ENCODE assay signal across 13 cellular contexts in genomic region chr17:36674278-36674650, GRCh38.
DNase-seq lines count a peak whose midpoint lies in the region; ATAC-seq and TF ChIP-seq lines count a peak whose summit lies in the region.
"Had no signal": no experiment of that assay in that cellular context is flagged by ENCODE, and none has a peak within 500 bp of the region (broad histone marks: within the 10 kb centered on the region; RNA-seq: fewer than 3 reads in every experiment).

No MANE protein-coding gene starts in this region.

- peak; percentile 89 for ATAC-seq in CD8-positive, alpha-beta T cell
- peak; percentile 90 to 96 (median 94) for ATAC-seq in T-cell (replicated peaks in 1 of 4)
- peak; percentile 63 to 76 for ATAC-seq in activated T-cell treated with anti-CD3 and anti-CD28 coated beads, Interleukin-2, amount 50 U/mL, for 4 hours
- no peak for ATAC-seq in HG02852 (IDR thresholded peaks at IDR 0.05; ENCODE audit: unreplicated experiment)
- no peak for ATAC-seq in psoas muscle

- CTCF ChIA-PET in CD8-positive, alpha-beta T cell (lab: Charles Lee) = no interaction called here
- CTCF ChIA-PET in T-cell (lab: Charles Lee) = interaction anchor here in 1 of 2 donors (0.6 to 0.7 kb wide), 2 partner anchors 115 to 942 kb away, joined by 4 to 5 read pairs; no protein-coding TSS in a partner anchor

- H3K27me3 Mint-ChIP-seq in CD8-positive, alpha-beta T cell (ENCODE audit: low read depth) = no peaks in the 10 kb centered on the region
- H3K27me3 Mint-ChIP-seq in T-cell = no peaks in the 10 kb centered on the region
- no peaks in the 10 kb centered on the region for H3K27me3 Mint-ChIP-seq in activated T-cell treated with anti-CD3 and anti-CD28 coated beads, Interleukin-2, amount 50 U/mL, for 4 hours (ENCODE audit: low read depth)

- H3K36me3 Mint-ChIP-seq in CD8-positive, alpha-beta T cell = no peaks in the 10 kb centered on the region
- no peaks in the 10 kb centered on the region for H3K36me3 Mint-ChIP-seq in T-cell
- H3K36me3 Mint-ChIP-seq in activated T-cell treated with anti-CD3 and anti-CD28 coated beads, Interleukin-2, amount 50 U/mL, for 4 hours (ENCODE audit: insufficient read depth) = no peaks in the 10 kb centered on the region

- no peaks in the 10 kb centered on the region for H3K27me3 ChIP-seq in CD8-positive, alpha-beta T cell (ENCODE audit: insufficient read depth, low read length)
- H3K27me3 ChIP-seq in dorsolateral prefrontal cortex (no peaks in the 10 kb centered on the region), psoas muscle (ENCODE audit: insufficient read depth in 3 of 3, low read length in 2 of 3) (peaks cover 0 to 6% (median 4%) of the 10 kb centered on the region in 3 donors)
- H3K27me3 ChIP-seq: right lobe of liver had no signal

- POLR2A ChIA-PET in CD8-positive, alpha-beta T cell (lab: Charles Lee) = no interaction called here
- POLR2A ChIA-PET in T-cell (lab: Charles Lee) = no interaction called here

- H3K4me1 ChIP-seq in CD8-positive, alpha-beta T cell (ENCODE audit: insufficient read depth, low read length) = peaks cover 46% of the 10 kb centered on the region
- H3K4me1 ChIP-seq in psoas muscle = no peaks in the 10 kb centered on the region
- H3K4me1 ChIP-seq: right lobe of liver had no signal

- H3K27ac Mint-ChIP-seq in CD8-positive, alpha-beta T cell = peak overlapping the region; percentile 81
- H3K27ac Mint-ChIP-seq in T-cell = peak overlapping the region; percentile 91 to 92
- H3K27ac Mint-ChIP-seq: B cell; dendritic cell treated with granulocyte-macrophage colony-stimulating factor and Interleukin-4, amounts not matched to agents 40 ng/mL and 50 ng/mL, for 4 days had no signal

- DNase-seq in CD8-positive, alpha-beta T cell = peak in 6 of 7 experiments; percentile 23 to 70 (median 34)
- DNase-seq in T-cell (peak in 32 of 34 experiments; percentile 9 to 62 (median 31)), myocyte (ENCODE audit: low read depth) (peak; percentile 53), OCI-M1 (lab: John Stamatoyannopoulos, UW) (no peak), dorsolateral prefrontal cortex (no peak), psoas muscle (no peak)
- DNase-seq in activated T-cell treated with anti-CD3 and anti-CD28 coated beads, Interleukin-2, amount 50 U/mL, for 4 hours = peak; percentile 17
- DNase-seq: foreskin melanocyte, NCI-H1436 treated with DMSO at 0.1 percent for 48 hours, right lobe of liver had no signal

- peak overlapping the region; percentile 19 for H3K27ac ChIP-seq in CD8-positive, alpha-beta T cell (ENCODE audit: low read depth, low read length)
- H3K27ac ChIP-seq in dorsolateral prefrontal cortex = no peak overlapping the region
- H3K27ac ChIP-seq in psoas muscle = no peak overlapping the region
- H3K27ac ChIP-seq: right lobe of liver had no signal

- no peak overlapping the region for H3K4me3 ChIP-seq in CD8-positive, alpha-beta T cell (ENCODE audit: low read depth, low read length)
- H3K4me3 ChIP-seq in dorsolateral prefrontal cortex (no peak overlapping the region), psoas muscle (no peak overlapping the region)
- H3K4me3 ChIP-seq: right lobe of liver had no signal

- peaks cover 50% of the 10 kb centered on the region for H3K4me1 Mint-ChIP-seq in CD8-positive, alpha-beta T cell (ENCODE audit: low read depth)
- H3K4me1 Mint-ChIP-seq in T-cell = peaks cover 50 to 55% (median 53%) of the 10 kb centered on the region in 3 donors
- H3K4me1 Mint-ChIP-seq in activated T-cell treated with anti-CD3 and anti-CD28 coated beads, Interleukin-2, amount 50 U/mL, for 4 hours (ENCODE audit: low read depth) = peaks cover 46% of the 10 kb centered on the region

- no peaks in the 10 kb centered on the region for H3K9me3 Mint-ChIP-seq in CD8-positive, alpha-beta T cell
- H3K9me3 Mint-ChIP-seq in T-cell = no peaks in the 10 kb centered on the region
- no peaks in the 10 kb centered on the region for H3K9me3 Mint-ChIP-seq in activated T-cell treated with anti-CD3 and anti-CD28 coated beads, Interleukin-2, amount 50 U/mL, for 4 hours
- H3K9me3 Mint-ChIP-seq: dendritic cell treated with granulocyte-macrophage colony-stimulating factor and Interleukin-4, amounts not matched to agents 40 ng/mL and 50 ng/mL, for 4 days had no signal

- 44 to 64% (median 49%) methylated on average over 4 of the region's 4 CpGs for WGBS in psoas muscle, 3 donors

- no peaks in the 10 kb centered on the region for H3K36me3 ChIP-seq in CD8-positive, alpha-beta T cell (ENCODE audit: insufficient read depth, low read length)
- no peaks in the 10 kb centered on the region for H3K36me3 ChIP-seq in psoas muscle (ENCODE audit: insufficient read depth in 1 of 2, low read depth in 1 of 2)
- H3K36me3 ChIP-seq: right lobe of liver had no signal

- no peak for TF ChIP-seq CTCF in CD8-positive, alpha-beta T cell (IDR thresholded peaks at IDR 0.05)
- TF ChIP-seq CTCF in dorsolateral prefrontal cortex (IDR thresholded peaks at IDR 0.05 in 54 of 56, conservative IDR thresholded peaks at IDR 0.05 in 2 of 56; ENCODE audit: low read depth in 1 of 56, partially characterized antibody in 56 of 56) (no peak), psoas muscle (IDR thresholded peaks at IDR 0.05) (no peak)

- peak overlapping the region; percentile 22 for H3K4me3 Mint-ChIP-seq in CD8-positive, alpha-beta T cell
- peak overlapping the region; percentile 15 to 36 (median 28) for H3K4me3 Mint-ChIP-seq in T-cell
- peak overlapping the region; percentile 45 for H3K4me3 Mint-ChIP-seq in activated T-cell treated with anti-CD3 and anti-CD28 coated beads, Interleukin-2, amount 50 U/mL, for 4 hours
- H3K4me3 Mint-ChIP-seq: B cell; dendritic cell treated with granulocyte-macrophage colony-stimulating factor and Interleukin-4, amounts not matched to agents 40 ng/mL and 50 ng/mL, for 4 days had no signal

- intact Hi-C loops in CD8-positive, alpha-beta T cell (cut with DNase I, micrococcal nuclease) = no loop called here
- intact Hi-C loops in dorsolateral prefrontal cortex (cut with DNase I) = no loop called here
- intact Hi-C loops in psoas muscle (cut with DNase I) = no loop called here

- H3K9me3 ChIP-seq in CD8-positive, alpha-beta T cell (ENCODE audit: low read length) = no peaks in the 10 kb centered on the region
- H3K9me3 ChIP-seq in psoas muscle = no peaks in the 10 kb centered on the region
- H3K9me3 ChIP-seq: right lobe of liver had no signal

Comparison
In these comparisons a context has a peak if more than half of its experiments do, and no peak if none do; other contexts are left out.
1. ATAC-seq: peak in CD8-positive, alpha-beta T cell (single experiment), T-cell (4 of 4) and activated T-cell treated with anti-CD3 and anti-CD28 coated beads, Interleukin-2, amount 50 U/mL, for 4 hours (2 of 2); none in HG02852 (single experiment) and psoas muscle (0 of 4).
2. DNase-seq: peak in CD8-positive, alpha-beta T cell (6 of 7), T-cell (32 of 34), activated T-cell treated with anti-CD3 and anti-CD28 coated beads, Interleukin-2, amount 50 U/mL, for 4 hours (single experiment) and myocyte (single experiment); none in OCI-M1 (single experiment), dorsolateral prefrontal cortex (0 of 10) and psoas muscle (0 of 2).
3. Peak in every context shown above with its lines, with median percentiles within 50 percentile points of each other: H3K4me3 Mint-ChIP-seq.